In the genomic region with DNA sequence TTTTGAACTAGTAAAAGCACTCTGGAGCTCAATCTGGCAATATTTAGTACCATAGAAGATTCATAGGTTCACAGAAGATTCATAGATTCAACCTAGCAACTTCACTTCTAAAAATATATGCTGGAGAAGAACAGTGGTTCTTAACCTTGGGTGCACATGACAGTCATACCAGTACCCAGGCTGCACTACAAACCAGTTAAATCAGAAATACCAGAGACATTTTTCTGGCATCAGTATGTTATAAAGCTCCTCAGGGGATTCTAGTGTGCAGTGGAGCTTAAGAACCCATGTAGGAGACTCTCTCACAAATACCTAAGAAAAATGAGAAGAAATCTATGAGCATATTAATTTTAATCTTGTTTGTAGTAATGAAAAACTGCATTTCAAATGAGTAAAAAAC, we compare ENCODE assay signal across 34 cellular contexts. TPM values are rescaled to one million over a fixed set of nuclear protein-coding genes. Genes with fewer than 3 reads are reported as not detected.
"Had no signal": no experiment of that assay in that cellular context is flagged by ENCODE, and none has a peak within 500 bp of the region (broad histone marks: within the 10 kb centered on the region; RNA-seq: fewer than 3 reads in every experiment).

No MANE protein-coding gene starts in this region.

- H3K4me3 ChIP-seq: adrenal gland, body of pancreas, esophagus muscularis mucosa, gastrocnemius medialis, heart left ventricle had no signal

- DNase-seq: activated CD4-positive, alpha-beta memory T cell treated with anti-CD3 and anti-CD28 coated beads for 36 hours; activated CD4-positive, alpha-beta T cell treated with anti-CD3 and anti-CD28 coated beads for 36 hours; activated CD4-positive, alpha-beta T cell treated with anti-CD3 and anti-CD28 coated beads, Interleukin-2, amount 10 ng/mL, durations not matched to agents 24 days and 14 days; activated CD4-positive, CD25-positive, alpha-beta regulatory T cell; activated CD4-positive, CD25-positive, alpha-beta regulatory T cell treated with anti-CD3 and anti-CD28 coated beads, Interleukin-2, amount 50 U/mL, for 72 hours; activated CD8-positive, alpha-beta memory T cell treated with anti-CD3 and anti-CD28 coated beads, Interleukin-2, amount 10 ng/mL, durations not matched to agents 7 days and 5 days; activated CD8-positive, alpha-beta memory T cell treated with anti-CD3 and anti-CD28 coated beads, Interleukin-2, amount 50 U/mL, for 4 hours; activated CD8-positive, alpha-beta T cell treated with anti-CD3 and anti-CD28 coated beads, Interleukin-2, amount 10 ng/mL, durations not matched to agents 7 days and 5 days; activated effector memory CD4-positive, alpha-beta T cell treated with anti-CD3 and anti-CD28 coated beads, Interleukin-2, amount 50 U/mL, for 16 hours; activated naive CD4-positive, alpha-beta T cell treated with anti-CD3 and anti-CD28 coated beads for 36 hours; activated naive CD8-positive, alpha-beta T cell treated with anti-CD3 and anti-CD28 coated beads for 36 hours; activated naive CD8-positive, alpha-beta T cell treated with anti-CD3 and anti-CD28 coated beads, Interleukin-2, amount 50 U/mL, for 24 hours; activated T-cell treated with anti-CD3 and anti-CD28 coated beads, Interleukin-2, amount 50 U/mL, for 1 hour; activated T-cell treated with anti-CD3 and anti-CD28 coated beads, Interleukin-2, amount 50 U/mL, for 48 hours; adrenal gland; amygdala; aorta; body of pancreas; caudate nucleus; cortex of kidney; dermis blood vessel endothelial cell; effector CD4-positive, alpha-beta T cell; effector memory CD8-positive, alpha-beta T cell; erythroblast; foreskin keratinocyte; gastrocnemius medialis; glutamatergic neuron; heart left ventricle; T-helper 17 cell; T1000 had no signal

- ATAC-seq: activated CD4-positive, alpha-beta T cell treated with anti-CD3 and anti-CD28 coated beads for 36 hours; activated CD8-positive, alpha-beta memory T cell treated with anti-CD3 and anti-CD28 coated beads, Interleukin-2, amount 10 ng/mL, durations not matched to agents 7 days and 5 days; activated CD8-positive, alpha-beta T cell treated with anti-CD3 and anti-CD28 coated beads, Interleukin-2, amount 10 ng/mL, durations not matched to agents 7 days and 5 days; activated naive CD8-positive, alpha-beta T cell treated with anti-CD3 and anti-CD28 coated beads, Interleukin-2, amount 50 U/mL, for 24 hours; body of pancreas; effector memory CD8-positive, alpha-beta T cell; foreskin keratinocyte; gastrocnemius medialis; heart left ventricle; T-helper 17 cell had no signal

RNA-seq across cellular contexts. Expression of gene CNTN1, which starts 46.6 kb away (rescaled TPM):
- total RNA-seq: activated CD4-positive, alpha-beta memory T cell treated with anti-CD3 and anti-CD28 coated beads for 36 hours; activated CD4-positive, alpha-beta T cell treated with anti-CD3 and anti-CD28 coated beads for 36 hours; activated CD4-positive, alpha-beta T cell treated with anti-CD3 and anti-CD28 coated beads, Interleukin-2, amount 10 ng/mL, durations not matched to agents 24 days and 14 days; activated CD8-positive, alpha-beta memory T cell treated with anti-CD3 and anti-CD28 coated beads for 36 hours; activated CD8-positive, alpha-beta memory T cell treated with anti-CD3 and anti-CD28 coated beads, Interleukin-2, amount 10 ng/mL, durations not matched to agents 7 days and 5 days; activated CD8-positive, alpha-beta T cell treated with anti-CD3 and anti-CD28 coated beads, Interleukin-2, amount 10 ng/mL, durations not matched to agents 7 days and 5 days; activated naive CD4-positive, alpha-beta T cell treated with anti-CD3 and anti-CD28 coated beads for 36 hours; activated naive CD8-positive, alpha-beta T cell treated with anti-CD3 and anti-CD28 coated beads for 36 hours; activated T-helper 1 cell treated with anti-CD3 and anti-CD28 coated beads, Interleukin-12 subunit alpha, Interleukin-12 subunit beta, Interleukin-2, Interleukin-4 antibody, amounts not matched to agents 30 ng/mL and 10 ng/mL and 1 ng/mL, durations not matched to agents 14 hours and 24 hours and 36 hours; activated T-helper 2 cell treated with anti-CD3 and anti-CD28 coated beads, Interferon-gamma antibody, Interleukin-2, Interleukin-4, amounts not matched to agents 10 μg/mL and 5 μg/mL and 100 μg/mL, durations not matched to agents 14 hours and 24 hours and 36 hours; T-helper 17 cell had no signal
